In the genomic region with DNA sequence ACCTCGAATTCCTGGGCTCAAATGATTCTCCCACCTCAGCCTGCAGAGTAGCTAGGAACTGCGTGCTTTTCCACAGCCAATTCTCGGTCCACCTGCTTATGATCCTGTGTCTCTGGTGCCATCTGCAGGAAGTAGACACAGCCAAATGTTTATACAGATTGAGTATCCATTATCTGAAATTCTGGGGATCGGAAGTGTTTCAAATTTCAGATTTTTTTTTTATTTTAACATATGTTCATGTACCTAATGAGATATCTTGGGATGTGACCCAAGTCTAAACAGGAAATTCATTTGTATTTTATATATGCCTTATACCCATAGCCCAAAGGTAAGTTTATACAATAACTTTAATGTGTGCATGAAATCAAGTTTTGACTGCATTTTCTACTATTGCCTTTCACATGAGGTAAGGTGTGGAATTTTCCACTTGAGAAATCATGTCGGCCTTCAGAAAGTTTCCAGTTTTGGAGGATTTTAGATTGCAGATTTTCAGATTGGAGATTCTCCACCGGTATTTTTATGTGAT, we compare ENCODE assay signal across 9 cellular contexts.
DNase-seq lines count a peak whose midpoint lies in the region; ATAC-seq, FAIRE-seq and TF ChIP-seq lines count a peak whose summit lies in the region.
"Had no signal": no experiment of that assay in that cellular context is flagged by ENCODE, and none has a peak within 500 bp of the region (broad histone marks: within the 10 kb centered on the region; RNA-seq: fewer than 3 reads in every experiment).

No MANE protein-coding gene starts in this region.

- H3K36me3 ChIP-seq in breast epithelium (no peaks in the 10 kb centered on the region), right lobe of liver (no peaks in the 10 kb centered on the region)

- FAIRE-seq in A204.1 (lab: Jason Lieb, UNC): peak; percentile 47

- DNase-seq in DMS153 treated with DMSO at 0.1 percent for 48 hours (lab: John Stamatoyannopoulos, UW; ENCODE audit: unreplicated experiment): peak; percentile 8
- DNase-seq in NCI-H2171 treated with DMSO at 0.1 percent for 48 hours (lab: John Stamatoyannopoulos, UW): peak; percentile 97
- DNase-seq in breast epithelium (ENCODE audit: low spot score in 2 of 2): peak in 1 of 2 donors; percentile 25
- peak in 1 of 3 donors; percentile 51 for DNase-seq in right lobe of liver
- no peak for DNase-seq in activated CD4-positive, alpha-beta T cell treated with anti-CD3 and anti-CD28 coated beads for 1 hour
- DNase-seq in ecto neural progenitor cell (ENCODE audit: low spot score): no peak

- ATAC-seq in right lobe of liver (peak; percentile 89 to 92 (median 90)), HG02981 (IDR thresholded peaks at IDR 0.05; ENCODE audit: unreplicated experiment) (no peak)

- no peak overlapping the region for H3K4me3 ChIP-seq in breast epithelium
- no peak overlapping the region for H3K4me3 ChIP-seq in right lobe of liver

- peak in 2 of 3 donors; percentile 40 to 57 for TF ChIP-seq CTCF in breast epithelium (IDR thresholded peaks at IDR 0.05)
- peak; percentile 46 to 61 (median 60) for TF ChIP-seq CTCF in right lobe of liver (IDR thresholded peaks at IDR 0.05)

- no peak overlapping the region for H3K27ac ChIP-seq in breast epithelium
- no peak overlapping the region for H3K27ac ChIP-seq in right lobe of liver
- H3K27ac ChIP-seq: epithelial cell of prostate had no signal

- 25% methylated on average over 6 of the region's 6 CpGs for WGBS in right lobe of liver (ENCODE audit: insufficient coverage, low coverage, low lambda C conversion rate, missing lambda C conversion rate)

- no peak for TF ChIP-seq POLR2A in breast epithelium (IDR thresholded peaks at IDR 0.05)
- no peak for TF ChIP-seq POLR2A in right lobe of liver (IDR thresholded peaks at IDR 0.05)

- intact Hi-C loops in breast epithelium (cut with DNase I; ENCODE audit: low total_unique reads) (loop anchor here (2.0 kb wide), 1 partner anchor 65 kb away; no protein-coding TSS in a partner anchor), right lobe of liver (cut with DNase I) (no loop called here)

- no peaks in the 10 kb centered on the region for H3K9me3 ChIP-seq in breast epithelium
- H3K9me3 ChIP-seq in right lobe of liver: no peaks in the 10 kb centered on the region

- H3K27me3 ChIP-seq in breast epithelium (no peaks in the 10 kb centered on the region), right lobe of liver (no peaks in the 10 kb centered on the region)

- H3K4me1 ChIP-seq in breast epithelium (no peaks in the 10 kb centered on the region), right lobe of liver (no peaks in the 10 kb centered on the region)

Comparison
In these comparisons a context has a peak if more than half of its experiments do, and no peak if none do; other contexts are left out.
1. DNase-seq: peak in DMS153 treated with DMSO at 0.1 percent for 48 hours (single experiment) and NCI-H2171 treated with DMSO at 0.1 percent for 48 hours (single experiment); none in activated CD4-positive, alpha-beta T cell treated with anti-CD3 and anti-CD28 coated beads for 1 hour (single experiment) and ecto neural progenitor cell (single experiment).